1 cellular context compared by ENCODE assay signal in the genomic region with DNA sequence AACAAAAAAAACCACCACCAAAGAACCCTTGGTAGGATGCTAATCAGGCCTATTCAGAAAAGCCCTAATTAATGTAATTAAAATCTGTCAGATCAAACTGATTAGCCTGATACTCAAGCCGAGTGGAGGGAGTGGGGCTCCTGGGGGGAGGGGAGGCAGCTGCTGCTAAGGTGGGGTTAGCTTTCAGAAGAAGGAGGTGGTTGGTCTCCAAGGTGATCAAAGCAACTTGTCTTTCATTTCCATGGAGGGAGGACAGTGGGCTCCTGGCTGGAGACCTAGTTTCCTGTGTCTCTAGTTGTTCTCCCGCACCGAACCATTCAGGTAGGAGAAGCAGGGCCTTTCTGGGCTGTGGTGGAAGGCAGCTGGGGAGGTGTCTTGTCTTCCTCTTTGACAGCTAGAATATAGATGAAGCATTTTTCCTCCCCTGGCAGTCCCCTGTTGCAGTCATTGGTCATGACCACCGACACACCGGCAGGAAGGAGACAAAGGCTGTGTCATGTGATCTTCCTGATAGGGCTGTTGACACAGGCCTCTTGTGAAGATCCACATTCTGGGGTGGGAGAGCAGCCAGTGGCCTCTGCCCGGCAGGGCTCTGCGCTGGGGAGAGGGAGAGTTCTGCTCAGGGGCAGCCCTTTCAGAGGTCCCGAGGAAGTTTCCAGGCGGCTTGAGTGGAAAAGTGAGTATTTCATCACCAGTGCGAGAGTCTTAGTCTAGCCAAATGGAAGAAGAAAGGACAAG.
A peak's percentile ranks its signal among the peaks of the same experiment; 100 is the strongest.
TF ChIP-seq lines count a peak whose summit lies in the region.

No MANE protein-coding gene starts in this region.

TF ChIP-seq in K562, 482 proteins besides CTCF, POLR2A, EP300 and RAD21 (continued from another document and continues in another):
- TF ChIP-seq, protein P1, sequence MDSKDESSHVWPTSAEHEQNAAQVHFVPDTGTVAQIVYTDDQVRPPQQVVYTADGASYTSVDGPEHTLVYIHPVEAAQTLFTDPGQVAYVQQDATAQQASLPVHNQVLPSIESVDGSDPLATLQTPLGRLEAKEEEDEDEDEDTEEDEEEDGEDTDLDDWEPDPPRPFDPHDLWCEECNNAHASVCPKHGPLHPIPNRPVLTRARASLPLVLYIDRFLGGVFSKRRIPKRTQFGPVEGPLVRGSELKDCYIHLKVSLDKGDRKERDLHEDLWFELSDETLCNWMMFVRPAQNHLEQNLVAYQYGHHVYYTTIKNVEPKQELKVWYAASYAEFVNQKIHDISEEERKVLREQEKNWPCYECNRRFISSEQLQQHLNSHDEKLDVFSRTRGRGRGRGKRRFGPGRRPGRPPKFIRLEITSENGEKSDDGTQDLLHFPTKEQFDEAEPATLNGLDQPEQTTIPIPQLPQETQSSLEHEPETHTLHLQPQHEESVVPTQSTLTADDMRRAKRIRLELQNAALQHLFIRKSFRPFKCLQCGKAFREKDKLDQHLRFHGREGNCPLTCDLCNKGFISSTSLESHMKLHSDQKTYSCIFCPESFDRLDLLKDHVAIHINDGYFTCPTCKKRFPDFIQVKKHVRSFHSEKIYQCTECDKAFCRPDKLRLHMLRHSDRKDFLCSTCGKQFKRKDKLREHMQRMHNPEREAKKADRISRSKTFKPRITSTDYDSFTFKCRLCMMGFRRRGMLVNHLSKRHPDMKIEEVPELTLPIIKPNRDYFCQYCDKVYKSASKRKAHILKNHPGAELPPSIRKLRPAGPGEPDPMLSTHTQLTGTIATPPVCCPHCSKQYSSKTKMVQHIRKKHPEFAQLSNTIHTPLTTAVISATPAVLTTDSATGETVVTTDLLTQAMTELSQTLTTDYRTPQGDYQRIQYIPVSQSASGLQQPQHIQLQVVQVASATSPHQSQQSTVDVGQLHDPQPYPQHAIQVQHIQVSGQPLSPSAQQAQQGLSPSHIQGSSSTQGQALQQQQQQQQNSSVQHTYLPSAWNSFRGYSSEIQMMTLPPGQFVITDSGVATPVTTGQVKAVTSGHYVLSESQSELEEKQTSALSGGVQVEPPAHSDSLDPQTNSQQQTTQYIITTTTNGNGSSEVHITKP (IDR thresholded peaks at IDR 0.05; ENCODE audit: partially characterized antibody): peak; percentile 58
- TF ChIP-seq, protein P2, sequence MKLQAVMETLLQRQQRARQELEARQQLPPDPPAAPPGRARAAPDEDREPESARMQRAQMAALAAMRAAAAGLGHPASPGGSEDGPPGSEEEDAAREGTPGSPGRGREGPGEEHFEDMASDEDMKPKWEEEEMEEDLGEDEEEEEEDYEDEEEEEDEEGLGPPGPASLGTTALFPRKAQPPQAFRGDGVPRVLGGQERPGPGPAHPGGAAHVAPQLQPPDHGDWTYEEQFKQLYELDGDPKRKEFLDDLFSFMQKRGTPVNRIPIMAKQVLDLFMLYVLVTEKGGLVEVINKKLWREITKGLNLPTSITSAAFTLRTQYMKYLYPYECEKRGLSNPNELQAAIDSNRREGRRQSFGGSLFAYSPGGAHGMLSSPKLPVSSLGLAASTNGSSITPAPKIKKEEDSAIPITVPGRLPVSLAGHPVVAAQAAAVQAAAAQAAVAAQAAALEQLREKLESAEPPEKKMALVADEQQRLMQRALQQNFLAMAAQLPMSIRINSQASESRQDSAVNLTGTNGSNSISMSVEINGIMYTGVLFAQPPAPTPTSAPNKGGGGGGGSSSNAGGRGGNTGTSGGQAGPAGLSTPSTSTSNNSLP (IDR thresholded peaks at IDR 0.05; ENCODE audit: borderline replicate concordance, low read depth, low read length): no peak
- TF ChIP-seq, protein P3, sequence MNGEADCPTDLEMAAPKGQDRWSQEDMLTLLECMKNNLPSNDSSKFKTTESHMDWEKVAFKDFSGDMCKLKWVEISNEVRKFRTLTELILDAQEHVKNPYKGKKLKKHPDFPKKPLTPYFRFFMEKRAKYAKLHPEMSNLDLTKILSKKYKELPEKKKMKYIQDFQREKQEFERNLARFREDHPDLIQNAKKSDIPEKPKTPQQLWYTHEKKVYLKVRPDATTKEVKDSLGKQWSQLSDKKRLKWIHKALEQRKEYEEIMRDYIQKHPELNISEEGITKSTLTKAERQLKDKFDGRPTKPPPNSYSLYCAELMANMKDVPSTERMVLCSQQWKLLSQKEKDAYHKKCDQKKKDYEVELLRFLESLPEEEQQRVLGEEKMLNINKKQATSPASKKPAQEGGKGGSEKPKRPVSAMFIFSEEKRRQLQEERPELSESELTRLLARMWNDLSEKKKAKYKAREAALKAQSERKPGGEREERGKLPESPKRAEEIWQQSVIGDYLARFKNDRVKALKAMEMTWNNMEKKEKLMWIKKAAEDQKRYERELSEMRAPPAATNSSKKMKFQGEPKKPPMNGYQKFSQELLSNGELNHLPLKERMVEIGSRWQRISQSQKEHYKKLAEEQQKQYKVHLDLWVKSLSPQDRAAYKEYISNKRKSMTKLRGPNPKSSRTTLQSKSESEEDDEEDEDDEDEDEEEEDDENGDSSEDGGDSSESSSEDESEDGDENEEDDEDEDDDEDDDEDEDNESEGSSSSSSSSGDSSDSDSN (IDR thresholded peaks at IDR 0.05; ENCODE audit: borderline replicate concordance in 1 of 2, low read depth in 2 of 2, low read length in 2 of 2): peak in 1 of 2 experiments; percentile 57; a peak in 1 of 4 replicates
- TF ChIP-seq, protein P4, sequence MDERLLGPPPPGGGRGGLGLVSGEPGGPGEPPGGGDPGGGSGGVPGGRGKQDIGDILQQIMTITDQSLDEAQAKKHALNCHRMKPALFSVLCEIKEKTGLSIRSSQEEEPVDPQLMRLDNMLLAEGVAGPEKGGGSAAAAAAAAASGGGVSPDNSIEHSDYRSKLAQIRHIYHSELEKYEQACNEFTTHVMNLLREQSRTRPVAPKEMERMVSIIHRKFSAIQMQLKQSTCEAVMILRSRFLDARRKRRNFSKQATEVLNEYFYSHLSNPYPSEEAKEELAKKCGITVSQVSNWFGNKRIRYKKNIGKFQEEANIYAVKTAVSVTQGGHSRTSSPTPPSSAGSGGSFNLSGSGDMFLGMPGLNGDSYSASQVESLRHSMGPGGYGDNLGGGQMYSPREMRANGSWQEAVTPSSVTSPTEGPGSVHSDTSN (CRISPR knock-in tag; IDR thresholded peaks at IDR 0.05; ENCODE audit: low read depth): no peak
- TF ChIP-seq, protein P4 (tag; conservative IDR thresholded peaks at IDR 0.05; ENCODE audit: low read depth): 0 out of 2 replicates have a peak, but pooled peaks have one; percentile 12
- TF ChIP-seq, protein P5, sequence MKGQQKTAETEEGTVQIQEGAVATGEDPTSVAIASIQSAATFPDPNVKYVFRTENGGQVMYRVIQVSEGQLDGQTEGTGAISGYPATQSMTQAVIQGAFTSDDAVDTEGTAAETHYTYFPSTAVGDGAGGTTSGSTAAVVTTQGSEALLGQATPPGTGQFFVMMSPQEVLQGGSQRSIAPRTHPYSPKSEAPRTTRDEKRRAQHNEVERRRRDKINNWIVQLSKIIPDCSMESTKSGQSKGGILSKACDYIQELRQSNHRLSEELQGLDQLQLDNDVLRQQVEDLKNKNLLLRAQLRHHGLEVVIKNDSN (CRISPR knock-in tag; IDR thresholded peaks at IDR 0.05): peak; percentile 59
- no peak for TF ChIP-seq ZSCAN29 (IDR thresholded peaks at IDR 0.05)
- TF ChIP-seq ZNF707 (CRISPR knock-in tag; conservative IDR thresholded peaks at IDR 0.05): no peak
- 0 out of 2 replicates have a peak, but pooled peaks have one; percentile 39 for TF ChIP-seq SMAD3 (CRISPR knock-in tag; conservative IDR thresholded peaks at IDR 0.05)
- TF ChIP-seq, protein P6, sequence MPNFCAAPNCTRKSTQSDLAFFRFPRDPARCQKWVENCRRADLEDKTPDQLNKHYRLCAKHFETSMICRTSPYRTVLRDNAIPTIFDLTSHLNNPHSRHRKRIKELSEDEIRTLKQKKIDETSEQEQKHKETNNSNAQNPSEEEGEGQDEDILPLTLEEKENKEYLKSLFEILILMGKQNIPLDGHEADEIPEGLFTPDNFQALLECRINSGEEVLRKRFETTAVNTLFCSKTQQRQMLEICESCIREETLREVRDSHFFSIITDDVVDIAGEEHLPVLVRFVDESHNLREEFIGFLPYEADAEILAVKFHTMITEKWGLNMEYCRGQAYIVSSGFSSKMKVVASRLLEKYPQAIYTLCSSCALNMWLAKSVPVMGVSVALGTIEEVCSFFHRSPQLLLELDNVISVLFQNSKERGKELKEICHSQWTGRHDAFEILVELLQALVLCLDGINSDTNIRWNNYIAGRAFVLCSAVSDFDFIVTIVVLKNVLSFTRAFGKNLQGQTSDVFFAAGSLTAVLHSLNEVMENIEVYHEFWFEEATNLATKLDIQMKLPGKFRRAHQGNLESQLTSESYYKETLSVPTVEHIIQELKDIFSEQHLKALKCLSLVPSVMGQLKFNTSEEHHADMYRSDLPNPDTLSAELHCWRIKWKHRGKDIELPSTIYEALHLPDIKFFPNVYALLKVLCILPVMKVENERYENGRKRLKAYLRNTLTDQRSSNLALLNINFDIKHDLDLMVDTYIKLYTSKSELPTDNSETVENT (CRISPR knock-in tag; IDR thresholded peaks at IDR 0.05): no peak
- TF ChIP-seq MEF2D (tag; conservative IDR thresholded peaks at IDR 0.05; ENCODE audit: low read depth): no peak
- TF ChIP-seq ZNF583 (CRISPR knock-in tag; IDR thresholded peaks at IDR 0.05): 0 out of 2 replicates have a peak, but pooled peaks have one; percentile 49
- TF ChIP-seq STAG1 (CRISPR knock-in tag; IDR thresholded peaks at IDR 0.05; ENCODE audit: borderline replicate concordance): no peak
- no peak for TF ChIP-seq SAFB (IDR thresholded peaks at IDR 0.05; ENCODE audit: borderline replicate concordance, low read depth, low read length)
- TF ChIP-seq, protein P7, sequence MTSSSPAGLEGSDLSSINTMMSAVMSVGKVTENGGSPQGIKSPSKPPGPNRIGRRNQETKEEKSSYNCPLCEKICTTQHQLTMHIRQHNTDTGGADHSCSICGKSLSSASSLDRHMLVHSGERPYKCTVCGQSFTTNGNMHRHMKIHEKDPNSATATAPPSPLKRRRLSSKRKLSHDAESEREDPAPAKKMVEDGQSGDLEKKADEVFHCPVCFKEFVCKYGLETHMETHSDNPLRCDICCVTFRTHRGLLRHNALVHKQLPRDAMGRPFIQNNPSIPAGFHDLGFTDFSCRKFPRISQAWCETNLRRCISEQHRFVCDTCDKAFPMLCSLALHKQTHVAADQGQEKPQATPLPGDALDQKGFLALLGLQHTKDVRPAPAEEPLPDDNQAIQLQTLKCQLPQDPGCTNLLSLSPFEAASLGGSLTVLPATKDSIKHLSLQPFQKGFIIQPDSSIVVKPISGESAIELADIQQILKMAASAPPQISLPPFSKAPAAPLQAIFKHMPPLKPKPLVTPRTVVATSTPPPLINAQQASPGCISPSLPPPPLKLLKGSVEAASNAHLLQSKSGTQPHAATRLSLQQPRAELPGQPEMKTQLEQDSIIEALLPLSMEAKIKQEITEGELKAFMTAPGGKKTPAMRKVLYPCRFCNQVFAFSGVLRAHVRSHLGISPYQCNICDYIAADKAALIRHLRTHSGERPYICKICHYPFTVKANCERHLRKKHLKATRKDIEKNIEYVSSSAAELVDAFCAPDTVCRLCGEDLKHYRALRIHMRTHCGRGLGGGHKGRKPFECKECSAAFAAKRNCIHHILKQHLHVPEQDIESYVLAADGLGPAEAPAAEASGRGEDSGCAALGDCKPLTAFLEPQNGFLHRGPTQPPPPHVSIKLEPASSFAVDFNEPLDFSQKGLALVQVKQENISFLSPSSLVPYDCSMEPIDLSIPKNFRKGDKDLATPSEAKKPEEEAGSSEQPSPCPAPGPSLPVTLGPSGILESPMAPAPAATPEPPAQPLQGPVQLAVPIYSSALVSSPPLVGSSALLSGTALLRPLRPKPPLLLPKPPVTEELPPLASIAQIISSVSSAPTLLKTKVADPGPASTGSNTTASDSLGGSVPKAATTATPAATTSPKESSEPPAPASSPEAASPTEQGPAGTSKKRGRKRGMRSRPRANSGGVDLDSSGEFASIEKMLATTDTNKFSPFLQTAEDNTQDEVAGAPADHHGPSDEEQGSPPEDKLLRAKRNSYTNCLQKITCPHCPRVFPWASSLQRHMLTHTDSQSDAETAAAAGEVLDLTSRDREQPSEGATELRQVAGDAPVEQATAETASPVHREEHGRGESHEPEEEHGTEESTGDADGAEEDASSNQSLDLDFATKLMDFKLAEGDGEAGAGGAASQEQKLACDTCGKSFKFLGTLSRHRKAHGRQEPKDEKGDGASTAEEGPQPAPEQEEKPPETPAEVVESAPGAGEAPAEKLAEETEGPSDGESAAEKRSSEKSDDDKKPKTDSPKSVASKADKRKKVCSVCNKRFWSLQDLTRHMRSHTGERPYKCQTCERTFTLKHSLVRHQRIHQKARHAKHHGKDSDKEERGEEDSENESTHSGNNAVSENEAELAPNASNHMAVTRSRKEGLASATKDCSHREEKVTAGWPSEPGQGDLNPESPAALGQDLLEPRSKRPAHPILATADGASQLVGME (CRISPR knock-in tag; IDR thresholded peaks at IDR 0.05): 0 out of 2 replicates have a peak, but pooled peaks have one; percentile 60
- TF ChIP-seq HSF4 (CRISPR knock-in tag; IDR thresholded peaks at IDR 0.05; ENCODE audit: borderline replicate concordance): no peak
- no peak for TF ChIP-seq TAL1 (IDR thresholded peaks at IDR 0.05)
- peak; percentile 35; the same call in 1 of the 2 replicates for TF ChIP-seq EHMT2 (IDR thresholded peaks at IDR 0.05)
- no peak for TF ChIP-seq ZNF586 (CRISPR knock-in tag; conservative IDR thresholded peaks at IDR 0.05)
- no peak for TF ChIP-seq POLR3A (IDR thresholded peaks at IDR 0.05; ENCODE audit: borderline replicate concordance, extremely low read depth, insufficient read depth, insufficient read length)
- TF ChIP-seq, protein P8, sequence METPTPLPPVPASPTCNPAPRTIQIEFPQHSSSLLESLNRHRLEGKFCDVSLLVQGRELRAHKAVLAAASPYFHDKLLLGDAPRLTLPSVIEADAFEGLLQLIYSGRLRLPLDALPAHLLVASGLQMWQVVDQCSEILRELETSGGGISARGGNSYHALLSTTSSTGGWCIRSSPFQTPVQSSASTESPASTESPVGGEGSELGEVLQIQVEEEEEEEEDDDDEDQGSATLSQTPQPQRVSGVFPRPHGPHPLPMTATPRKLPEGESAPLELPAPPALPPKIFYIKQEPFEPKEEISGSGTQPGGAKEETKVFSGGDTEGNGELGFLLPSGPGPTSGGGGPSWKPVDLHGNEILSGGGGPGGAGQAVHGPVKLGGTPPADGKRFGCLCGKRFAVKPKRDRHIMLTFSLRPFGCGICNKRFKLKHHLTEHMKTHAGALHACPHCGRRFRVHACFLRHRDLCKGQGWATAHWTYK (CRISPR knock-in tag; IDR thresholded peaks at IDR 0.05): peak; percentile 68; the same call in 1 of the 2 replicates
- no peak for TF ChIP-seq ZNF124 (CRISPR knock-in tag; IDR thresholded peaks at IDR 0.05)
- no peak for TF ChIP-seq SRSF3 (IDR thresholded peaks at IDR 0.05; ENCODE audit: insufficient read depth, low read length)
- TF ChIP-seq, protein P9, sequence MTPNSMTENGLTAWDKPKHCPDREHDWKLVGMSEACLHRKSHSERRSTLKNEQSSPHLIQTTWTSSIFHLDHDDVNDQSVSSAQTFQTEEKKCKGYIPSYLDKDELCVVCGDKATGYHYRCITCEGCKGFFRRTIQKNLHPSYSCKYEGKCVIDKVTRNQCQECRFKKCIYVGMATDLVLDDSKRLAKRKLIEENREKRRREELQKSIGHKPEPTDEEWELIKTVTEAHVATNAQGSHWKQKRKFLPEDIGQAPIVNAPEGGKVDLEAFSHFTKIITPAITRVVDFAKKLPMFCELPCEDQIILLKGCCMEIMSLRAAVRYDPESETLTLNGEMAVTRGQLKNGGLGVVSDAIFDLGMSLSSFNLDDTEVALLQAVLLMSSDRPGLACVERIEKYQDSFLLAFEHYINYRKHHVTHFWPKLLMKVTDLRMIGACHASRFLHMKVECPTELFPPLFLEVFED (CRISPR knock-in tag; conservative IDR thresholded peaks at IDR 0.05): no peak
- TF ChIP-seq HDAC2 (IDR thresholded peaks at IDR 0.05): 0 out of 2 replicates have a peak, but pooled peaks have one; percentile 19
